Comparison of ENCODE assay signal across 18 cellular contexts in genomic region chr7:155256081-155256760, GRCh38.
"Had no signal": no experiment of that assay in that cellular context is flagged by ENCODE, and none has a peak within 500 bp of the region (broad histone marks: within the 10 kb centered on the region; RNA-seq: fewer than 3 reads in every experiment).

No MANE protein-coding gene starts in this region.

- H3K4me3 ChIP-seq: colonic mucosa, esophagus squamous epithelium, gastroesophageal sphincter, neural progenitor cell, right atrium auricular region, sigmoid colon, skin epidermis, testis, tibial nerve, upper lobe of right lung, vagina had no signal

- H3K9ac ChIP-seq: neural progenitor cell had no signal

- H3K4me1 ChIP-seq: colonic mucosa, neural progenitor cell, sigmoid colon, upper lobe of right lung had no signal

- H3K36me3 ChIP-seq: colonic mucosa, esophagus squamous epithelium, gastroesophageal sphincter, neural progenitor cell, right atrium auricular region, sigmoid colon, tibial nerve, upper lobe of right lung, vagina had no signal

- H3K27ac ChIP-seq: colonic mucosa, neural progenitor cell, testis, upper lobe of right lung had no signal

- ATAC-seq: gastroesophageal sphincter, left lobe of liver, natural killer cell, upper lobe of right lung had no signal

- H3K9me3 ChIP-seq: colonic mucosa, esophagus squamous epithelium, gastroesophageal sphincter, right atrium auricular region, sigmoid colon, testis, tibial nerve, upper lobe of right lung, vagina had no signal

- H3K27me3 ChIP-seq: colonic mucosa, neural progenitor cell, right atrium auricular region, testis, tibial nerve, vagina had no signal

- DNase-seq: colonic mucosa; dermis blood vessel endothelial cell; esophagus squamous epithelium; glutamatergic neuron; islet precursor cell; natural killer cell; occipital lobe; sigmoid colon; stimulated activated CD4-positive, alpha-beta T cell treated with anti-CD3 and anti-CD28 coated beads, Interleukin-2, amount 100 ng/mL, for 48 hours; testis; upper lobe of right lung had no signal
